1 cellular context compared by ENCODE assay signal in the genomic region with DNA sequence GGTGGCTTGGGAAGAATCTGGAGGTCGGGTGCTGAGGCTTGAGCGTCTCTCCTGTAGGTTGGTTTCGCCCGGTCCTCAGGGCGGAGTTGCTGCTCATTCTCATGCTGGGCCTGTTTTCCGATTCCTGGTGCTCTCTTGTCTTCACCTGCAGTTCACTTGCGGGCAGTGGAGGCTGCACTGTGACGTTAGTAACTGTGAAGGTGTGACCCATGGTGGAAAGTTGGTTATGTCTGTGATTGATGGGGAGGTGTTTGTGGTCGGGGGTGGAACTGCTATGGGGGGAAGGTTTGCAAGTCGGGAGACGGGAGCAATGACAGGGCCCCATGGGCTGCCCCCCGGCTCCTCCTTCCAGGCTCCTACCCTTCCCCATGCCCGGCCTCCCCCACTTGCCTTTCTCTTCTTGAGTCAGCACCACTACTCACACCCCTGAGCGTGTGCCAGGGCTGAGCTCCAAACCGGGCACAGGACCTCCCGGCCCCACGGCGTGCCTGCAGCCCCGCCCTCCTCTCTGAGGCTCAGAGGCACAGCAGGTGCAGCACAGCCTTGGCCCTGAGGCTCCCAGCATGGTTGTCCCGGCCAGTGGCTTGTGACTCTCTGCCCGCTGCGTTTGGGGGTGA.
TF ChIP-seq lines count a peak whose summit lies in the region.

No MANE protein-coding gene starts in this region.

TF ChIP-seq in GM23338, 12 proteins besides CTCF, POLR2A, EP300 and RAD21 (continued from another document):
- no peak for TF ChIP-seq ZNF331 (CRISPR knock-in tag; IDR thresholded peaks at IDR 0.05; ENCODE audit: low read depth)
TF ChIP-seq in GM23338: peak in this region for 1.
